Comparison of ENCODE assay signal across 18 cellular contexts in genomic region chr2:191499874-191500565, GRCh38.
A peak's percentile ranks its signal among the peaks of the same experiment; 100 is the strongest.
DNase-seq lines count a peak whose midpoint lies in the region; ATAC-seq and TF ChIP-seq lines count a peak whose summit lies in the region.
"Had no signal": no experiment of that assay in that cellular context is flagged by ENCODE, and none has a peak within 500 bp of the region (broad histone marks: within the 10 kb centered on the region; RNA-seq: fewer than 3 reads in every experiment).

No MANE protein-coding gene starts in this region.

- H3K79me1 ChIP-seq in IMR-90 (ENCODE audit: low read depth in 1 of 2, low read length in 2 of 2), result no peaks in the 10 kb centered on the region

- H3K36me3 Mint-ChIP-seq in osteocyte (ENCODE audit: unreplicated experiment), result no peaks in the 10 kb centered on the region
- H3K36me3 Mint-ChIP-seq: CD8-positive, alpha-beta memory T cell had no signal

- H2BK5ac ChIP-seq in IMR-90 (ENCODE audit: low read depth, low read length, poor library complexity, severe bottlenecking), result no peak overlapping the region

- in situ Hi-C loops in IMR-90 (cut with MboI; ENCODE audit: low sequenced_read_pairs), result loop anchor here (5.0 to 10.0 kb wide), 2 partner anchors 333 to 445 kb away; no protein-coding TSS in a partner anchor

- H3K9me1 ChIP-seq in IMR-90 (ENCODE audit: insufficient read depth, low read length), result peaks cover 3% of the 10 kb centered on the region; the same call in 1 of the 2 replicates

- H4K8ac ChIP-seq in IMR-90 (ENCODE audit: low read depth in 2 of 2, low read length in 2 of 2), result no peak overlapping the region

- TF ChIP-seq POLR2A in IMR-90 (IDR thresholded peaks at IDR 0.05; ENCODE audit: low read depth, low read length), result no peak

- H3K4ac ChIP-seq in IMR-90 (ENCODE audit: low read depth, low read length), result peak overlapping the region; percentile 37; the same call in 1 of the 2 replicates

- H3K14ac ChIP-seq in IMR-90 (replicated peaks; ENCODE audit: low read depth, low read length), result 0 out of 2 replicates have a peak overlapping the region, but pooled peaks have one; percentile 4

- H3K4me2 ChIP-seq in IMR-90 (ENCODE audit: low read depth, low read length), result no peak overlapping the region
- H3K4me2 ChIP-seq: PC-9 had no signal

- H3K27ac ChIP-seq in IMR-90 (ENCODE audit: insufficient read depth, low read length), result no peak overlapping the region
- H3K27ac ChIP-seq: brain microvascular endothelial cell, PC-9, tibial artery had no signal

- intact Hi-C loops in IMR-90 (cut with micrococcal nuclease), result loop anchor here (2.0 to 5.0 kb wide), 2 partner anchors 268 to 447 kb away; no protein-coding TSS in a partner anchor

- H3K4me3 Mint-ChIP-seq in osteocyte (ENCODE audit: unreplicated experiment), result no peak overlapping the region
- H3K4me3 Mint-ChIP-seq: activated B cell treated with CpG ODN at 0.5 μM for 24 hours; CD8-positive, alpha-beta memory T cell had no signal

- no peak overlapping the region for H3K9ac ChIP-seq in IMR-90 (ENCODE audit: low read depth, low read length)

- H4K20me1 ChIP-seq in IMR-90 (ENCODE audit: insufficient read depth, low read length), result no peaks in the 10 kb centered on the region

- ATAC-seq in IMR-90 (ENCODE audit: low read depth), result peak; percentile 28; the same call in 1 of the 2 replicates

- 100% methylated on average over 1 of the region's 9 CpGs; no CpG with 5 or more reads in 1 of the 2 experiments for WGBS in IMR-90 (ENCODE audit: extremely low coverage in 2 of 2, insufficient read length in 1 of 2), 2 experiments

- no peak overlapping the region for H3K23ac ChIP-seq in IMR-90 (ENCODE audit: low read depth, low read length)

- H4K5ac ChIP-seq in IMR-90 (ENCODE audit: low read depth, low read length), result 0 out of 2 replicates have a peak overlapping the region, but pooled peaks have one; percentile 48

- no peaks in the 10 kb centered on the region for H3K9me3 ChIP-seq in IMR-90 (ENCODE audit: control insufficient read depth, insufficient read depth, low read length)
- H3K9me3 ChIP-seq: tibial artery had no signal

- no peak overlapping the region for H3K56ac ChIP-seq in IMR-90 (ENCODE audit: extremely low read depth, insufficient read depth, low read length)

- no peak overlapping the region for H2AK9ac ChIP-seq in IMR-90 (replicated peaks; ENCODE audit: low read depth, low read length, poor library complexity)

- no TSS peak for BruUV-seq in IMR-90 (replicated peaks; lab: Mats Ljungman, UMichigan)

- H3K18ac ChIP-seq in IMR-90 (ENCODE audit: low read depth, low read length), result peak overlapping the region; percentile 18; the same call in 1 of the 2 replicates

- no peak overlapping the region; the same call in 1 of the 2 replicates for H2BK20ac ChIP-seq in IMR-90 (ENCODE audit: low read depth, low read length)

- dilution Hi-C loops in IMR-90 (cut with HindIII; ENCODE audit: low sequenced_read_pairs, unreplicated experiment), result no loop called here

- peak overlapping the region; percentile 74 for H2AFZ ChIP-seq in IMR-90 (replicated peaks; ENCODE audit: low read length, poor library complexity)
- H2AFZ ChIP-seq: PC-9 had no signal

- no peak overlapping the region for H3K4me3 ChIP-seq in IMR-90 (ENCODE audit: insufficient read depth, low read depth, low read length)
- H3K4me3 ChIP-seq: PC-9, tibial artery had no signal

- peak overlapping the region; percentile 35 for H3K27ac Mint-ChIP-seq in osteocyte (ENCODE audit: unreplicated experiment)
- H3K27ac Mint-ChIP-seq: activated B cell treated with CpG ODN at 0.5 μM for 24 hours had no signal

- POLR2A ChIA-PET in IMR-90 (lab: Charles Lee; ENCODE audit: unreplicated experiment), result no interaction called here

- H2BK120ac ChIP-seq in IMR-90 (ENCODE audit: low read depth, low read length), result peak overlapping the region; percentile 91

- peak overlapping the region; percentile 76 for H4K91ac ChIP-seq in IMR-90 (ENCODE audit: insufficient read depth, low read depth, low read length)

- H3K4me1 Mint-ChIP-seq in osteocyte (ENCODE audit: unreplicated experiment), result peaks cover 16% of the 10 kb centered on the region
- H3K4me1 Mint-ChIP-seq: activated B cell treated with CpG ODN at 0.5 μM for 24 hours; CD8-positive, alpha-beta memory T cell had no signal

- peak overlapping the region; percentile 58; the same call in 1 of the 2 replicates for H2AK5ac ChIP-seq in IMR-90 (ENCODE audit: low read depth, low read length)

- DNase-seq in Daoy (ENCODE audit: low read depth) (peak; percentile 21), IMR-90 (peak; percentile 57), fibroblast of gingiva (ENCODE audit: low read depth) (peak; percentile 60), osteocyte (ENCODE audit: extremely low spot score, unreplicated experiment) (no peak), superior temporal gyrus (ENCODE audit: extremely low spot score) (no peak), Kasumi-1 (lab: John Stamatoyannopoulos, UW) (no peak)
- no peak for DNase-seq in stimulated activated CD4-positive, alpha-beta T cell treated with anti-CD3 and anti-CD28 coated beads, Interleukin-12 subunit alpha, Interleukin-12 subunit beta, amount 100 ng/mL, for 4 hours
- DNase-seq: activated B cell treated with CpG ODN at 0.5 μM for 24 hours; activated effector memory CD4-positive, alpha-beta T cell treated with anti-CD3 and anti-CD28 coated beads, Interleukin-2, amount 50 U/mL, for 16 hours; brain microvascular endothelial cell; CD8-positive, alpha-beta memory T cell; effector CD4-positive, alpha-beta T cell; GOT3; NCI-H1105; PC-9; posterior cingulate gyrus; SW 1271; tibial artery had no signal

- H3K4me1 ChIP-seq in IMR-90 (ENCODE audit: control insufficient read depth, insufficient read depth, low read length), result peaks cover 4% of the 10 kb centered on the region; the same call in 1 of the 2 replicates

- no peaks in the 10 kb centered on the region for H3K9me3 Mint-ChIP-seq in osteocyte (ENCODE audit: unreplicated experiment)
- H3K9me3 Mint-ChIP-seq: activated B cell treated with CpG ODN at 0.5 μM for 24 hours; CD8-positive, alpha-beta memory T cell had no signal

- no peaks in the 10 kb centered on the region for H3K27me3 ChIP-seq in IMR-90 (ENCODE audit: control insufficient read depth, insufficient read depth, low read length)
- H3K27me3 ChIP-seq: brain microvascular endothelial cell, tibial artery had no signal

- TF ChIP-seq RAD21 in IMR-90 (IDR thresholded peaks at IDR 0.05; ENCODE audit: low read length), result no peak

- CTCF ChIA-PET in IMR-90 (lab: Yijun Ruan, JAX), result interaction anchor here (1.2 to 2.5 kb wide), 5 partner anchors 10 to 336 kb away, joined by 4 to 15 read pairs (median 5); no protein-coding TSS in a partner anchor

- H3K27me3 Mint-ChIP-seq in osteocyte (ENCODE audit: unreplicated experiment), result no peaks in the 10 kb centered on the region

- no peak overlapping the region for H2BK15ac ChIP-seq in IMR-90 (ENCODE audit: low read depth, low read length)

- TF ChIP-seq CTCF in IMR-90 (conservative IDR thresholded peaks at IDR 0.05; ENCODE audit: low read depth, low read length) (no peak), osteocyte (IDR thresholded peaks at IDR 0.05) (no peak)

- H3K36me3 ChIP-seq in IMR-90 (ENCODE audit: control insufficient read depth, insufficient read depth, low read length), result no peaks in the 10 kb centered on the region
- H3K36me3 ChIP-seq: brain microvascular endothelial cell, tibial artery had no signal

TF ChIP-seq in IMR-90, 13 proteins besides CTCF, POLR2A, EP300 and RAD21:
- TF ChIP-seq CEBPB (IDR thresholded peaks at IDR 0.05; ENCODE audit: low read depth, low read length), result no peak
- no peak for TF ChIP-seq CHD1 (IDR thresholded peaks at IDR 0.05; ENCODE audit: low read depth, low read length)
- TF ChIP-seq USF2 (IDR thresholded peaks at IDR 0.05; ENCODE audit: low read depth, low read length), result no peak
- TF ChIP-seq MXI1 (IDR thresholded peaks at IDR 0.05; ENCODE audit: borderline replicate concordance, low read depth, low read length), result no peak
- no peak for TF ChIP-seq NFE2L2 (IDR thresholded peaks at IDR 0.05; ENCODE audit: low read depth, low read length)
- no peak for TF ChIP-seq SMC3 (IDR thresholded peaks at IDR 0.05; ENCODE audit: low read depth, low read length)
- TF ChIP-seq FOS (IDR thresholded peaks at IDR 0.05; ENCODE audit: low read depth, low read length), result no peak
- TF ChIP-seq RFX5 (IDR thresholded peaks at IDR 0.05; ENCODE audit: low read depth, low read length), result no peak
- no peak for TF ChIP-seq BHLHE40 (IDR thresholded peaks at IDR 0.05; ENCODE audit: low read depth, low read length)
- no peak for TF ChIP-seq MAFK (IDR thresholded peaks at IDR 0.05; ENCODE audit: low read depth, low read length)
- no peak for TF ChIP-seq ELK1 (IDR thresholded peaks at IDR 0.05; ENCODE audit: borderline replicate concordance, low read depth, low read length)
- TF ChIP-seq RCOR1 (IDR thresholded peaks at IDR 0.05; ENCODE audit: insufficient replicate concordance, low read length), result no peak
- TF ChIP-seq MAZ (IDR thresholded peaks at IDR 0.05; ENCODE audit: borderline replicate concordance, low read depth, low read length), result no peak

Comparison
In these comparisons a context has a peak if more than half of its experiments do, and no peak if none do; other contexts are left out.
1. DNase-seq: peak in Daoy (single experiment), IMR-90 (single experiment) and fibroblast of gingiva (single experiment); none in osteocyte (single experiment), stimulated activated CD4-positive, alpha-beta T cell treated with anti-CD3 and anti-CD28 coated beads, Interleukin-12 subunit alpha, Interleukin-12 subunit beta, amount 100 ng/mL, for 4 hours (single experiment), superior temporal gyrus (single experiment) and Kasumi-1 (0 of 2).